12 cellular contexts compared by ENCODE assay signal in genomic region chr5:16819522-16820167, GRCh38.
DNase-seq lines count a peak whose midpoint lies in the region; ATAC-seq and TF ChIP-seq lines count a peak whose summit lies in the region.
"Had no signal": no experiment of that assay in that cellular context is flagged by ENCODE, and none has a peak within 500 bp of the region (broad histone marks: within the 10 kb centered on the region; RNA-seq: fewer than 3 reads in every experiment).

No MANE protein-coding gene starts in this region.

- 0 out of 2 replicates have a peak, but pooled peaks cover 2% of the 10 kb centered on the region for H3K36me3 ChIP-seq in GM23248 (ENCODE audit: low read depth)
- H3K36me3 ChIP-seq in hepatocyte (replicated peaks; ENCODE audit: insufficient read depth, low read depth) = no peaks in the 10 kb centered on the region
- H3K36me3 ChIP-seq in stomach = peaks cover 0 to 8% (median 2%) of the 10 kb centered on the region in 4 donors
- no peaks in the 10 kb centered on the region for H3K36me3 ChIP-seq in tibial nerve
- H3K36me3 ChIP-seq in gastroesophageal sphincter = no peaks in the 10 kb centered on the region

- H3K9me3 ChIP-seq in GM23248 (ENCODE audit: low read depth) (no peaks in the 10 kb centered on the region), hepatocyte (ENCODE audit: low read depth) (no peaks in the 10 kb centered on the region), stomach (no peaks in the 10 kb centered on the region), tibial nerve (no peaks in the 10 kb centered on the region), gastroesophageal sphincter (no peaks in the 10 kb centered on the region)

- H2AFZ ChIP-seq in GM23248 (no peak overlapping the region), hepatocyte (no peak overlapping the region)

- TF ChIP-seq EP300 in stomach (IDR thresholded peaks at IDR 0.05) = no peak
- TF ChIP-seq EP300 in tibial nerve (IDR thresholded peaks at IDR 0.05) = no peak
- no peak for TF ChIP-seq EP300 in gastroesophageal sphincter (IDR thresholded peaks at IDR 0.05)

- H3K79me2 ChIP-seq in GM23248 (ENCODE audit: insufficient read depth) (peaks cover 97% of the 10 kb centered on the region), hepatocyte (peaks cover 46% of the 10 kb centered on the region)

- no peak for TF ChIP-seq CTCF in hepatocyte (IDR thresholded peaks at IDR 0.05; ENCODE audit: poor library complexity)
- no peak for TF ChIP-seq CTCF in stomach (IDR thresholded peaks at IDR 0.05)
- no peak for TF ChIP-seq CTCF in tibial nerve (IDR thresholded peaks at IDR 0.05)
- TF ChIP-seq CTCF in gastroesophageal sphincter (IDR thresholded peaks at IDR 0.05) = no peak

- peak overlapping the region; percentile 54 for H3K9ac ChIP-seq in GM23248

- intact Hi-C loops in stomach (cut with DNase I; ENCODE audit: low total_unique reads) = no loop called here

- WGBS in GM23248 (ENCODE audit: low coverage in 1 of 2, low lambda C conversion rate in 2 of 2, missing lambda C conversion rate in 2 of 2), 2 experiments = 97 to 98% methylated on average over 4 of the region's 4 CpGs
- WGBS in hepatocyte (ENCODE audit: low lambda C conversion rate, missing lambda C conversion rate) = 85% methylated on average over 4 of the region's 4 CpGs
- 62 to 75% (median 68%) methylated on average over 4 of the region's 4 CpGs for WGBS in stomach, 5 donors
- WGBS in tibial nerve, 2 donors = 70 to 72% methylated on average over 4 of the region's 4 CpGs
- WGBS in gastroesophageal sphincter (ENCODE audit: low coverage in 1 of 2), 2 donors = 57 to 83% methylated on average over 1 to 3 of the region's 4 CpGs

- H3K9me2 ChIP-seq in GM23248 (ENCODE audit: insufficient read depth) (no peaks in the 10 kb centered on the region), hepatocyte (replicated peaks; ENCODE audit: insufficient read depth) (no peaks in the 10 kb centered on the region)

- no peak for ATAC-seq in gastroesophageal sphincter
- ATAC-seq: left cardiac atrium had no signal

- H3K4me3 ChIP-seq in GM23248 = no peak overlapping the region
- H3K4me3 ChIP-seq in hepatocyte = no peak overlapping the region
- no peak overlapping the region for H3K4me3 ChIP-seq in stomach
- no peak overlapping the region for H3K4me3 ChIP-seq in tibial nerve
- H3K4me3 ChIP-seq in gastroesophageal sphincter = no peak overlapping the region

- peak; percentile 87 for DNase-seq in GM23248
- DNase-seq in astrocyte of the hippocampus (ENCODE audit: low read depth, low spot score) = peak; percentile 43
- DNase-seq in hepatocyte (ENCODE audit: low spot score) = no peak
- DNase-seq in stomach = no peak
- DNase-seq in tibial nerve (ENCODE audit: low spot score in 2 of 2) = no peak
- DNase-seq in iPS-NIHi7 (ENCODE audit: extremely low spot score) = no peak
- DNase-seq in SHP77 treated with DMSO at 0.1 percent for 48 hours (lab: John Stamatoyannopoulos, UW) = no peak
- DNase-seq: activated CD4-positive, CD25-positive, alpha-beta regulatory T cell; CD8-positive, alpha-beta memory T cell; left cardiac atrium; NCI-H1105 had no signal

- H3K27ac ChIP-seq in GM23248 (peak overlapping the region; percentile 86), hepatocyte (peak overlapping the region; percentile 72), stomach (peak overlapping the region in 3 of 5 donors; percentile 1 to 31 (median 13)), tibial nerve (peak overlapping the region in 1 of 4 donors; percentile 64), gastroesophageal sphincter (no peak overlapping the region)

- in situ Hi-C loops in GM23248 (cut with MboI) = no loop called here

- H4K20me1 ChIP-seq in GM23248 (ENCODE audit: insufficient read depth) (no peaks in the 10 kb centered on the region), hepatocyte (ENCODE audit: insufficient read depth, poor library complexity, severe bottlenecking) (peaks cover 5% of the 10 kb centered on the region)

- H3K4me1 ChIP-seq in GM23248 (ENCODE audit: insufficient read depth) (peaks cover 17% of the 10 kb centered on the region), hepatocyte (ENCODE audit: insufficient read depth) (peaks cover 11% of the 10 kb centered on the region), stomach (peaks cover 0 to 27% (median 10%) of the 10 kb centered on the region in 4 donors), tibial nerve (peaks cover 0 to 8% (median 0%) of the 10 kb centered on the region in 4 donors), gastroesophageal sphincter (no peaks in the 10 kb centered on the region)

- H3F3A ChIP-seq in GM23248 (ENCODE audit: insufficient read depth) = peaks cover 31% of the 10 kb centered on the region

- H3K27me3 ChIP-seq in GM23248 (replicated peaks; ENCODE audit: insufficient read depth) (no peaks in the 10 kb centered on the region), hepatocyte (no peaks in the 10 kb centered on the region), stomach (no peaks in the 10 kb centered on the region), tibial nerve (no peaks in the 10 kb centered on the region), gastroesophageal sphincter (no peaks in the 10 kb centered on the region)

- TF ChIP-seq POLR2A in stomach (IDR thresholded peaks at IDR 0.05) = no peak
- TF ChIP-seq POLR2A in tibial nerve (IDR thresholded peaks at IDR 0.05) = no peak
- TF ChIP-seq POLR2A in gastroesophageal sphincter (IDR thresholded peaks at IDR 0.05) = no peak

- peak overlapping the region; percentile 27 for H3K4me2 ChIP-seq in GM23248 (ENCODE audit: unreplicated experiment)
- H3K4me2 ChIP-seq in hepatocyte = no peak overlapping the region

Comparison
In these comparisons a context has a peak if more than half of its experiments do, and no peak if none do; other contexts are left out.
1. DNase-seq: peak in GM23248 (single experiment) and astrocyte of the hippocampus (single experiment); none in hepatocyte (single experiment), stomach (single experiment), tibial nerve (0 of 2), iPS-NIHi7 (single experiment) and SHP77 treated with DMSO at 0.1 percent for 48 hours (single experiment).
2. H3K27ac ChIP-seq: peak in GM23248 (single experiment), hepatocyte (single experiment) and stomach (3 of 5); none in gastroesophageal sphincter (0 of 4).